24 cellular contexts compared by ENCODE assay signal in the genomic region with DNA sequence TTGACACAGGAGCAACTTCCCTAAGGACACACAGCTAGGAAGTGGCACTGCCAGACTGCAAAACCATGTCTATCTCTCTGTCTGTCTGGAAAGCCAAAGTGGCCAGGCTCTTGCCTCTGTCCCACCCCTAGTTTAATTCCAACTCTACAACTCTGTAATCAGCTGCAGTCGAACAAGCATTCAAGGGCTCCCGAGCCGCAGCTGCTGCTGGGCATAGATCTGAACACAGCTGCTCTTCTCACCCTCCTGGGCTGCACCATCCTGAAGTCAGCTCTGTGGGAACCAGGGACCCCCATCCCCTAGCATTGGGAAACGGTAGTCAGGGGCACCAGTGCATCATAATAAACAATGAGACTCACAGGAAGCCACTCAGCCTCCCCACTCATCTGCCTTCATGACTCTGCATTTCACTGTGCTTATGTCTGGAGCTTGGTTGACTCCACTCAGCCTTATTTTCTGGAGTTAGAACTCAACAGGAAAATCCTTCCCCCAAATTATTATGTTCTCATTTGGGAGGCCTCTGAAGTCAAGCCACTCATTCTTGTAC. TPM values are rescaled to one million over a fixed set of nuclear protein-coding genes. Genes with fewer than 3 reads are reported as not detected.
DNase-seq lines count a peak whose midpoint lies in the region; ATAC-seq, FAIRE-seq and TF ChIP-seq lines count a peak whose summit lies in the region.
"Had no signal": no experiment of that assay in that cellular context is flagged by ENCODE, and none has a peak within 500 bp of the region (broad histone marks: within the 10 kb centered on the region; RNA-seq: fewer than 3 reads in every experiment).

No MANE protein-coding gene starts in this region.

- H3K4me3 ChIP-seq in bronchial epithelial cell (ENCODE audit: low read depth, low read length), result no peak overlapping the region
- H3K4me3 ChIP-seq: BLaER1, Peyer's patch had no signal

- peaks cover 11 to 17% of the 10 kb centered on the region in 2 donors for H3K27me3 Mint-ChIP-seq in stimulated activated naive B cell treated with anti-CD40 and anti-IgM and Interleukin-4, amounts not matched to agents 10 μg/mL and 1 μg/mL and 100 μg/mL, for 72 hours

- TF ChIP-seq CTCF in bronchial epithelial cell (IDR thresholded peaks at IDR 0.05; ENCODE audit: insufficient read depth, low read length, severe bottlenecking), result no peak

- H3K4me3 Mint-ChIP-seq in stimulated activated naive B cell treated with anti-CD40 and anti-IgM and Interleukin-4, amounts not matched to agents 10 μg/mL and 1 μg/mL and 100 μg/mL, for 72 hours, result no peak overlapping the region
- H3K4me3 Mint-ChIP-seq: CD4-positive, alpha-beta T cell; IgD-negative memory B cell had no signal

- peaks cover 2 to 3% of the 10 kb centered on the region in 2 donors for H3K9me3 Mint-ChIP-seq in stimulated activated naive B cell treated with anti-CD40 and anti-IgM and Interleukin-4, amounts not matched to agents 10 μg/mL and 1 μg/mL and 100 μg/mL, for 72 hours

- no peak for FAIRE-seq in bronchial epithelial cell (lab: Jason Lieb, UNC)
- FAIRE-seq: G401.6, GM18507, H1 had no signal

- H3K27me3 ChIP-seq in bronchial epithelial cell (ENCODE audit: control insufficient read depth, insufficient read depth, low read length), result no peaks in the 10 kb centered on the region
- H3K27me3 ChIP-seq: BLaER1, Peyer's patch had no signal

- H3K36me3 ChIP-seq in bronchial epithelial cell (ENCODE audit: control insufficient read depth, insufficient read depth, low read length), result no peaks in the 10 kb centered on the region
- H3K36me3 ChIP-seq: BLaER1, Peyer's patch had no signal

- DNase-seq in HT1080 (ENCODE audit: low read depth) (peak; percentile 46), bronchial epithelial cell (ENCODE audit: low read depth) (peak; percentile 30), myocyte (ENCODE audit: low read depth) (peak; percentile 51), AG20443 (ENCODE audit: low spot score) (no peak), superior temporal gyrus (ENCODE audit: extremely low spot score) (no peak), GM03348 (ENCODE audit: low spot score) (no peak)
- DNase-seq in stimulated activated naive B cell treated with anti-CD40 and anti-IgM and Interleukin-4, amounts not matched to agents 10 μg/mL and 1 μg/mL and 100 μg/mL, for 72 hours, result no peak
- DNase-seq: Caco-2; CD4-positive, alpha-beta T cell; DMS 273 treated with DMSO at 0.1 percent for 48 hours; DMS79 treated with DMSO at 0.1 percent for 48 hours; NCI-H1105; NCI-H146; NCI-H2029 treated with DMSO at 0.1 percent for 48 hours; NCI-H2171; NCI-H524 treated with DMSO at 0.1 percent for 48 hours; Peyer's patch had no signal

- no peaks in the 10 kb centered on the region for H3K36me3 Mint-ChIP-seq in stimulated activated naive B cell treated with anti-CD40 and anti-IgM and Interleukin-4, amounts not matched to agents 10 μg/mL and 1 μg/mL and 100 μg/mL, for 72 hours
- H3K36me3 Mint-ChIP-seq: IgD-negative memory B cell had no signal

- peaks cover 14 to 17% of the 10 kb centered on the region in 2 donors for H3K4me1 Mint-ChIP-seq in stimulated activated naive B cell treated with anti-CD40 and anti-IgM and Interleukin-4, amounts not matched to agents 10 μg/mL and 1 μg/mL and 100 μg/mL, for 72 hours

- H3K27ac Mint-ChIP-seq in stimulated activated naive B cell treated with anti-CD40 and anti-IgM and Interleukin-4, amounts not matched to agents 10 μg/mL and 1 μg/mL and 100 μg/mL, for 72 hours, result peak overlapping the region; percentile 32
- H3K27ac Mint-ChIP-seq: CD4-positive, alpha-beta T cell had no signal

- ATAC-seq in stimulated activated naive B cell treated with anti-CD40 and anti-IgM and Interleukin-4, amounts not matched to agents 10 μg/mL and 1 μg/mL and 100 μg/mL, for 72 hours (replicated peaks), result no peak
- ATAC-seq: HCT116, Right ventricle myocardium inferior had no signal

RNA-seq across cellular contexts. Expression of a gene that starts 44.4 kb away (rescaled TPM):
- 0.47 and 1.0 TPM in 2 replicates for total RNA-seq in HT1080 (2014; rRNA removed; shearing (Covaris generic))
- polyA plus RNA-seq in HT1080 (2015; cell fraction: cytosol; rRNA removed), result 3.8 and 3.9 TPM in 2 replicates
- polyA plus RNA-seq in HT1080 (2015; cell fraction: nucleus; rRNA removed), result 2.8 and 3.2 TPM in 2 replicates
- total RNA-seq in bronchial epithelial cell (not detected in 2 replicates), myocyte (not detected in 2 replicates)
- 0.16 TPM for polyA plus RNA-seq in myocyte (2012)

Comparison
In these comparisons a context has a peak if more than half of its experiments do, and no peak if none do; other contexts are left out.
1. DNase-seq: peak in HT1080 (single experiment), bronchial epithelial cell (single experiment) and myocyte (single experiment); none in stimulated activated naive B cell treated with anti-CD40 and anti-IgM and Interleukin-4, amounts not matched to agents 10 μg/mL and 1 μg/mL and 100 μg/mL, for 72 hours (single experiment), AG20443 (single experiment), superior temporal gyrus (single experiment) and GM03348 (single experiment).